Comparison of ENCODE assay signal across 8 cellular contexts in genomic region chr11:75562836-75563484, GRCh38. TPM values are rescaled to one million over a fixed set of nuclear protein-coding genes. Genes with fewer than 3 reads are reported as not detected.
DNase-seq lines count a peak whose midpoint lies in the region; ATAC-seq and TF ChIP-seq lines count a peak whose summit lies in the region.

No MANE protein-coding gene starts in this region.

- H3K27ac Mint-ChIP-seq in activated CD8-positive, alpha-beta T cell treated with anti-CD3 and anti-CD28 coated beads for 36 hours = peak overlapping the region; percentile 99

- peak; percentile 11 for ATAC-seq in HG03521 (IDR thresholded peaks at IDR 0.05; ENCODE audit: unreplicated experiment)
- no peak for ATAC-seq in activated CD8-positive, alpha-beta T cell treated with anti-CD3 and anti-CD28 coated beads for 36 hours
- peak; percentile 10 to 59 (median 37) for ATAC-seq in heart right ventricle
- ATAC-seq in HG03432 (IDR thresholded peaks at IDR 0.05; ENCODE audit: unreplicated experiment) = no peak

- H3K9ac ChIP-seq in rectal smooth muscle tissue (ENCODE audit: low read length) = peak overlapping the region; percentile 85

- POLR2A ChIA-PET in AG04449 (lab: Yijun Ruan, JAX) = interaction anchor here (0.8 to 7.4 kb wide), 7 partner anchors 8 to 21 kb away, joined by 3 to 168 read pairs (median 8); no protein-coding TSS in a partner anchor
- POLR2A ChIA-PET in activated CD8-positive, alpha-beta T cell treated with anti-CD3 and anti-CD28 coated beads for 36 hours (lab: Charles Lee) = interaction anchor here (0.6 to 5.2 kb wide), 3 partner anchors 9 to 16 kb away, joined by 3 to 34 read pairs (median 6); no protein-coding TSS in a partner anchor

- intact Hi-C loops in activated CD8-positive, alpha-beta T cell treated with anti-CD3 and anti-CD28 coated beads for 36 hours (cut with micrococcal nuclease) = no loop called here
- intact Hi-C loops in heart right ventricle (cut with DNase I) = loop anchor here in 1 of 10 donors (2.0 kb wide), 1 partner anchor 20 kb away; no protein-coding TSS in a partner anchor

- H3K9me3 Mint-ChIP-seq in activated CD8-positive, alpha-beta T cell treated with anti-CD3 and anti-CD28 coated beads for 36 hours = no peaks in the 10 kb centered on the region

- H3K36me3 ChIP-seq in heart right ventricle (peaks cover 0 to 29% (median 16%) of the 10 kb centered on the region in 9 donors), rectal smooth muscle tissue (ENCODE audit: control insufficient read depth, insufficient read depth, low read length) (peaks cover 8% of the 10 kb centered on the region)

- H3K4me3 ChIP-seq in AG04449 (ENCODE audit: low read depth, low read length) = peak overlapping the region; percentile 91
- H3K4me3 ChIP-seq in heart right ventricle = peak overlapping the region; percentile 72 to 99 (median 88)
- peak overlapping the region; percentile 71 for H3K4me3 ChIP-seq in rectal smooth muscle tissue (ENCODE audit: low read length)

- peak overlapping the region; percentile 98 to 100 (median 99) for H3K27ac ChIP-seq in heart right ventricle
- peak overlapping the region; percentile 100 for H3K27ac ChIP-seq in rectal smooth muscle tissue (ENCODE audit: low read depth, low read length)

- peaks cover 28 to 89% (median 86%) of the 10 kb centered on the region in 9 donors for H3K4me1 ChIP-seq in heart right ventricle
- peaks cover 52% of the 10 kb centered on the region for H3K4me1 ChIP-seq in rectal smooth muscle tissue (ENCODE audit: control insufficient read depth, insufficient read depth, low read length)

- peaks cover 32% of the 10 kb centered on the region for H3K4me1 Mint-ChIP-seq in activated CD8-positive, alpha-beta T cell treated with anti-CD3 and anti-CD28 coated beads for 36 hours (ENCODE audit: low read depth)

- H3K27me3 ChIP-seq in heart right ventricle (no peaks in the 10 kb centered on the region), rectal smooth muscle tissue (ENCODE audit: control insufficient read depth, insufficient read depth, low read length) (no peaks in the 10 kb centered on the region)

- no peaks in the 10 kb centered on the region for H3K36me3 Mint-ChIP-seq in activated CD8-positive, alpha-beta T cell treated with anti-CD3 and anti-CD28 coated beads for 36 hours (ENCODE audit: low read depth)

- no peaks in the 10 kb centered on the region for H3K27me3 Mint-ChIP-seq in activated CD8-positive, alpha-beta T cell treated with anti-CD3 and anti-CD28 coated beads for 36 hours

- 2 to 3% methylated on average over 16 of the region's 16 CpGs for WGBS in heart right ventricle, 2 donors

- H3K4me3 Mint-ChIP-seq in activated CD8-positive, alpha-beta T cell treated with anti-CD3 and anti-CD28 coated beads for 36 hours = peak overlapping the region; percentile 100

- DNase-seq in AG04449 (ENCODE audit: low read depth, low spot score) (no peak), heart right ventricle (peak; percentile 50 to 77), HuH-7 (ENCODE audit: low spot score) (no peak)
- DNase-seq in activated CD8-positive, alpha-beta T cell treated with anti-CD3 and anti-CD28 coated beads for 36 hours = no peak
- DNase-seq in activated CD4-positive, CD25-positive, alpha-beta regulatory T cell (lab: John Stamatoyannopoulos, UW) = no peak

- no peak for TF ChIP-seq CTCF in AG04449 (IDR thresholded peaks at IDR 0.05; ENCODE audit: insufficient read depth, low read length, missing control alignments)
- no peak for TF ChIP-seq CTCF in activated CD8-positive, alpha-beta T cell treated with anti-CD3 and anti-CD28 coated beads for 36 hours (IDR thresholded peaks at IDR 0.05)
- TF ChIP-seq CTCF in heart right ventricle (IDR thresholded peaks at IDR 0.05) = no peak

- no peaks in the 10 kb centered on the region for H3K9me3 ChIP-seq in heart right ventricle

- CTCF ChIA-PET in AG04449 (lab: Yijun Ruan, JAX) = interaction anchor here (0.7 to 7.1 kb wide), 4 partner anchors 9 to 118 kb away, joined by 3 to 96 read pairs (median 16); no protein-coding TSS in a partner anchor
- CTCF ChIA-PET in activated CD8-positive, alpha-beta T cell treated with anti-CD3 and anti-CD28 coated beads for 36 hours (lab: Charles Lee) = interaction anchor here (1.0 to 1.9 kb wide), 3 partner anchors 13 to 32 kb away, joined by 3 to 7 read pairs (median 4); no protein-coding TSS in a partner anchor

RNA-seq across cellular contexts. Expression of gene SERPINH1, which starts 0.9 kb away (rescaled TPM):
- total RNA-seq in activated CD8-positive, alpha-beta T cell treated with anti-CD3 and anti-CD28 coated beads for 36 hours = 10 to 100 TPM; 15.7 to 17.7 TPM
- total RNA-seq in heart right ventricle = 100 to 1,000 TPM in 1 of 10 donors, 10 to 100 TPM in 9; 31.8 to 130 (median 53.2) TPM
- 100 to 1,000 TPM in 1 of 2 donors, 10 to 100 TPM in 1; 43.4 to 218 TPM for polyA plus RNA-seq in heart right ventricle

RNA-seq across cellular contexts. Expression of gene GDPD5, which starts 37.2 kb away (rescaled TPM):
- total RNA-seq in activated CD8-positive, alpha-beta T cell treated with anti-CD3 and anti-CD28 coated beads for 36 hours = 10 to 100 TPM in 1 of 2 experiments, 1 to 10 TPM in 1; 7.8 to 11.0 TPM
- total RNA-seq in heart right ventricle = 1 to 10 TPM; 3.3 to 8.0 (median 4.1) TPM
- polyA plus RNA-seq in heart right ventricle = 10 to 100 TPM in 1 of 2 donors, 1 to 10 TPM in 1; 3.6 to 10.3 TPM

Comparison
In these comparisons a context has a peak if more than half of its experiments do, and no peak if none do; other contexts are left out.
1. DNase-seq: peak in heart right ventricle (2 of 2); none in AG04449 (single experiment), activated CD8-positive, alpha-beta T cell treated with anti-CD3 and anti-CD28 coated beads for 36 hours (single experiment), activated CD4-positive, CD25-positive, alpha-beta regulatory T cell (0 of 4) and HuH-7 (single experiment).
2. ATAC-seq: peak in HG03521 (single experiment) and heart right ventricle (8 of 8); none in activated CD8-positive, alpha-beta T cell treated with anti-CD3 and anti-CD28 coated beads for 36 hours (single experiment) and HG03432 (single experiment).
3. Peak in every context shown above with its lines, with median percentiles within 50 percentile points of each other: H3K4me3 ChIP-seq.